In the genomic region with DNA sequence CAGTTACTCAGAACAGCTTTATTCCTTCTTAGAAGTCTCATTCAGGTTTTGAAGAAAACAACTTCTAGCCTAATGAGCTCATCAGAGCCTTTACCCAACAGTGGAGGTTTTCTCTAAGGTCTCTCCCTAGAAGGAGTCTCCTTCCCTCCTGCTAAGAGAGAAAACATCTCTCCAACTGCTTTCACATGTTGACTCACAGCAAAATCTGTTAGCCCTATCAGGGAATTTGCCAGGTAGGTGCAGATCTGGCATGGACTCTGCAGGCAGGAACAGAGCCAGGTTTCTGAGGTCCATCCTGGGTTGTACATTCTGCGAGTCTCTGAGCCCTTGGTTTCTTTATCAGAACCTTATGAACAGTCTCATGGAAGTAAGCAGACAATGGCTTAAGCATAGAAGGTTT, we compare ENCODE assay signal across 1 cellular context.
TF ChIP-seq lines count a peak whose summit lies in the region.

No MANE protein-coding gene starts in this region.

TF ChIP-seq in WTC11, 78 proteins besides CTCF, POLR2A, EP300 and RAD21 (continued from another document):
- TF ChIP-seq, protein P1, sequence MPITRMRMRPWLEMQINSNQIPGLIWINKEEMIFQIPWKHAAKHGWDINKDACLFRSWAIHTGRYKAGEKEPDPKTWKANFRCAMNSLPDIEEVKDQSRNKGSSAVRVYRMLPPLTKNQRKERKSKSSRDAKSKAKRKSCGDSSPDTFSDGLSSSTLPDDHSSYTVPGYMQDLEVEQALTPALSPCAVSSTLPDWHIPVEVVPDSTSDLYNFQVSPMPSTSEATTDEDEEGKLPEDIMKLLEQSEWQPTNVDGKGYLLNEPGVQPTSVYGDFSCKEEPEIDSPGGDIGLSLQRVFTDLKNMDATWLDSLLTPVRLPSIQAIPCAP (CRISPR knock-in tag; IDR thresholded peaks at IDR 0.05), result no peak
- TF ChIP-seq ETV6 (CRISPR knock-in tag; IDR thresholded peaks at IDR 0.05) (no peak), MYBL2 (CRISPR knock-in tag; IDR thresholded peaks at IDR 0.05) (no peak), JUN (CRISPR knock-in tag; IDR thresholded peaks at IDR 0.05) (no peak), ZNF121 (CRISPR knock-in tag; IDR thresholded peaks at IDR 0.05) (no peak), GTF2I (CRISPR knock-in tag; conservative IDR thresholded peaks at IDR 0.05) (no peak)
- TF ChIP-seq, protein P2, sequence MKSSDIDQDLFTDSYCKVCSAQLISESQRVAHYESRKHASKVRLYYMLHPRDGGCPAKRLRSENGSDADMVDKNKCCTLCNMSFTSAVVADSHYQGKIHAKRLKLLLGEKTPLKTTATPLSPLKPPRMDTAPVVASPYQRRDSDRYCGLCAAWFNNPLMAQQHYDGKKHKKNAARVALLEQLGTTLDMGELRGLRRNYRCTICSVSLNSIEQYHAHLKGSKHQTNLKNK (CRISPR knock-in tag; IDR thresholded peaks at IDR 0.05), result no peak
- TF ChIP-seq, protein P3, sequence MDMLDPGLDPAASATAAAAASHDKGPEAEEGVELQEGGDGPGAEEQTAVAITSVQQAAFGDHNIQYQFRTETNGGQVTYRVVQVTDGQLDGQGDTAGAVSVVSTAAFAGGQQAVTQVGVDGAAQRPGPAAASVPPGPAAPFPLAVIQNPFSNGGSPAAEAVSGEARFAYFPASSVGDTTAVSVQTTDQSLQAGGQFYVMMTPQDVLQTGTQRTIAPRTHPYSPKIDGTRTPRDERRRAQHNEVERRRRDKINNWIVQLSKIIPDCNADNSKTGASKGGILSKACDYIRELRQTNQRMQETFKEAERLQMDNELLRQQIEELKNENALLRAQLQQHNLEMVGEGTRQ (CRISPR knock-in tag; IDR thresholded peaks at IDR 0.05), result no peak
- TF ChIP-seq, protein P4, sequence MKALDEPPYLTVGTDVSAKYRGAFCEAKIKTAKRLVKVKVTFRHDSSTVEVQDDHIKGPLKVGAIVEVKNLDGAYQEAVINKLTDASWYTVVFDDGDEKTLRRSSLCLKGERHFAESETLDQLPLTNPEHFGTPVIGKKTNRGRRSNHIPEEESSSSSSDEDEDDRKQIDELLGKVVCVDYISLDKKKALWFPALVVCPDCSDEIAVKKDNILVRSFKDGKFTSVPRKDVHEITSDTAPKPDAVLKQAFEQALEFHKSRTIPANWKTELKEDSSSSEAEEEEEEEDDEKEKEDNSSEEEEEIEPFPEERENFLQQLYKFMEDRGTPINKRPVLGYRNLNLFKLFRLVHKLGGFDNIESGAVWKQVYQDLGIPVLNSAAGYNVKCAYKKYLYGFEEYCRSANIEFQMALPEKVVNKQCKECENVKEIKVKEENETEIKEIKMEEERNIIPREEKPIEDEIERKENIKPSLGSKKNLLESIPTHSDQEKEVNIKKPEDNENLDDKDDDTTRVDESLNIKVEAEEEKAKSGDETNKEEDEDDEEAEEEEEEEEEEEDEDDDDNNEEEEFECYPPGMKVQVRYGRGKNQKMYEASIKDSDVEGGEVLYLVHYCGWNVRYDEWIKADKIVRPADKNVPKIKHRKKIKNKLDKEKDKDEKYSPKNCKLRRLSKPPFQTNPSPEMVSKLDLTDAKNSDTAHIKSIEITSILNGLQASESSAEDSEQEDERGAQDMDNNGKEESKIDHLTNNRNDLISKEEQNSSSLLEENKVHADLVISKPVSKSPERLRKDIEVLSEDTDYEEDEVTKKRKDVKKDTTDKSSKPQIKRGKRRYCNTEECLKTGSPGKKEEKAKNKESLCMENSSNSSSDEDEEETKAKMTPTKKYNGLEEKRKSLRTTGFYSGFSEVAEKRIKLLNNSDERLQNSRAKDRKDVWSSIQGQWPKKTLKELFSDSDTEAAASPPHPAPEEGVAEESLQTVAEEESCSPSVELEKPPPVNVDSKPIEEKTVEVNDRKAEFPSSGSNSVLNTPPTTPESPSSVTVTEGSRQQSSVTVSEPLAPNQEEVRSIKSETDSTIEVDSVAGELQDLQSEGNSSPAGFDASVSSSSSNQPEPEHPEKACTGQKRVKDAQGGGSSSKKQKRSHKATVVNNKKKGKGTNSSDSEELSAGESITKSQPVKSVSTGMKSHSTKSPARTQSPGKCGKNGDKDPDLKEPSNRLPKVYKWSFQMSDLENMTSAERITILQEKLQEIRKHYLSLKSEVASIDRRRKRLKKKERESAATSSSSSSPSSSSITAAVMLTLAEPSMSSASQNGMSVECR (CRISPR knock-in tag; IDR thresholded peaks at IDR 0.05; ENCODE audit: borderline replicate concordance), result no peak
TF ChIP-seq in WTC11: peak in this region for 0.
